In the genomic region with DNA sequence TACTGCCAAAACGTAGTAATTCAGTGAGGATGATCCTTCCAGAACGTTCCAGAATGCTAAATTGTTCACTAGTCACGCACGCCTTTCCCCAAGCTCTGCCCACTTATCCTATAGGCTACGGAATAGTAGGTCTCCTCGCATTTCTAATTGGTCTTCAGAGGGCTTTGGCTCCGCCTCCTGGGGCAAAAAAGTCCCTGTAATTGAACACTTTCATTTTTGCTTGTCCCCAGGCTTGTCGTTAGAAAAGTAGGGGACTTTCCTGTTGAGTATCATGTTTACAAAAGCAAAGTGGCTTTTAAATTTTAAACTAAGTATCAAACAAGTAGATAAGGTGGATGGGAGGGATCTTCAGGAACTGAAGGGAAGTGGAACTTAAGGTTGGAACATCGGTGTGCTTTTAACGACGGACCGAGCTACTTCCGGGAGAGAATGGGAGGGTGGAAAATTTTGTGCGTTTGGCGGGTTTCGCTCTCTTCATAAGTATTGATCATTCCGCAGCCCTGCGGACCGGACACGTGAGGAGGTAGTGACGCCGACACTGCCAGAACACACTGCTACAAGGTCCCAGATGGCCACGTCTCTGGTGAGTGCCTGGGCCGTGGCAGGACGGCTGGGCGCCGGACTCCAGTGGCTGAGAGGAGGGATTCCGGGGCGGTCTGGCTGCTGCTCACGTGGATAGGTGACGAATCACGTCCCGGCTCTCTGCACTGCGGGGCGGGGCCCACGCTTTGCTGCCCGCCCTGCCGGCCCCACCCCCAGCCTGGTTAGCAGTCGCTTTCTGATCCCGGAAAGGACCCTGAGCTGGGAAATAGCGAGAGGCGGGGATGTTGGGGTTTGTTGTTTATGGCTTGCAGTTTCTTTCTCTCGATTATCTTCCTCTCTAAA, we compare ENCODE assay signal across 8 cellular contexts. TPM values are rescaled to one million over a fixed set of nuclear protein-coding genes. Genes with fewer than 3 reads are reported as not detected.
A peak's percentile ranks its signal among the peaks of the same experiment; 100 is the strongest.
DNase-seq lines count a peak whose midpoint lies in the region; ATAC-seq and TF ChIP-seq lines count a peak whose summit lies in the region.

A gene (plus strand): TSS at position 406 of the 885 bp plus-strand sequence. CDS start 163 bp downstream, at position 569.

- H3K9ac ChIP-seq in ES-I3 (ENCODE audit: low read depth, low read length) (peak within 1 kb of the TSS; percentile 93), H9 (ENCODE audit: extremely low read depth, insufficient read length, low read length) (peak within 1 kb of the TSS; percentile 100)

- H4K5ac ChIP-seq in H9 (ENCODE audit: insufficient read length, low read depth, low read length), result peak within 1 kb of the TSS; percentile 98

- H3K27ac ChIP-seq in H9 (ENCODE audit: insufficient read length, low read depth, low read length), result peak within 1 kb of the TSS; percentile 83

- H3K36me3 Mint-ChIP-seq in H9 (ENCODE audit: insufficient read depth in 1 of 3, low read depth in 3 of 3) (no peaks in the 10 kb centered on the region; a peak in 2 of 7 replicates), natural killer cell (no peaks in the 10 kb centered on the region)

- no peak within 1 kb of the TSS for H2AK5ac ChIP-seq in H9 (ENCODE audit: insufficient read length, low read length)

- WGBS in H9 (ENCODE audit: extremely low coverage, insufficient read length, low lambda C conversion rate), result no CpG with 5 or more reads among the region's 43 CpGs

- ATAC-seq in natural killer cell, result peak; percentile 97 to 100 (median 98)

- no peaks in the 10 kb centered on the region for H4K20me1 ChIP-seq in H9 (ENCODE audit: control insufficient read depth, insufficient read depth, insufficient read length)

- H3K23ac ChIP-seq in H9 (ENCODE audit: insufficient read length, low read depth, low read length), result no peak within 1 kb of the TSS

- TF ChIP-seq POLR2A in Raji (IDR thresholded peaks at IDR 0.05; ENCODE audit: insufficient read depth, low read depth, low read length), result peak; percentile 91

- peak within 1 kb of the TSS; percentile 98 for H4K8ac ChIP-seq in H9 (replicated peaks; ENCODE audit: insufficient read length, low read depth, low read length)

- H3K79me1 ChIP-seq in H9 (ENCODE audit: insufficient read depth, low read depth, low read length, poor library complexity, severe bottlenecking), result no peaks in the 10 kb centered on the region

- no peak within 1 kb of the TSS for H3T11ph ChIP-seq in H9 (ENCODE audit: low read length)

- TF ChIP-seq CTCF in H9 (conservative IDR thresholded peaks at IDR 0.05), result no peak
- no peak for TF ChIP-seq CTCF in natural killer cell (IDR thresholded peaks at IDR 0.05)

- H3K27ac Mint-ChIP-seq in H9, result peak within 1 kb of the TSS; percentile 100
- H3K27ac Mint-ChIP-seq in natural killer cell, result peak within 1 kb of the TSS; percentile 95 to 98

- H3K27me3 Mint-ChIP-seq in H9 (ENCODE audit: low read depth) (peaks cover 40% of the 10 kb centered on the region), natural killer cell (ENCODE audit: low read depth in 2 of 2) (no peaks in the 10 kb centered on the region)

- peak within 1 kb of the TSS; percentile 100 for H2BK5ac ChIP-seq in H9 (ENCODE audit: insufficient read length, low read length)

- no peak within 1 kb of the TSS for H2BK120ac ChIP-seq in H9 (ENCODE audit: low read depth, low read length, poor library complexity, severe bottlenecking)

- peaks cover 4% of the 10 kb centered on the region for H3K23me2 ChIP-seq in H9 (ENCODE audit: insufficient read length, low read depth, low read length, poor library complexity, severe bottlenecking)

- H3K27me3 ChIP-seq in H9 (ENCODE audit: insufficient read depth, low read length), result peaks cover 3% of the 10 kb centered on the region; the same call in 1 of the 2 replicates

- H3K4me3 Mint-ChIP-seq in H9 (peak within 1 kb of the TSS; percentile 96 to 98), natural killer cell (peak within 1 kb of the TSS; percentile 98)

- no peak within 1 kb of the TSS for H4K91ac ChIP-seq in H9 (ENCODE audit: insufficient read length, low read depth, low read length)

- H3K4me1 ChIP-seq in ES-I3 (ENCODE audit: insufficient read depth, low read length) (no peaks in the 10 kb centered on the region), H9 (ENCODE audit: insufficient read depth, low read length) (no peaks in the 10 kb centered on the region)

- peak within 1 kb of the TSS; percentile 90 for H3K56ac ChIP-seq in H9 (ENCODE audit: insufficient read length, low read depth, low read length)

- peaks cover 6 to 15% of the 10 kb centered on the region in 2 experiments for H3K4me1 Mint-ChIP-seq in H9
- H3K4me1 Mint-ChIP-seq in natural killer cell, result peaks cover 34% of the 10 kb centered on the region in 2 donors

- peaks cover 0 to 5% of the 10 kb centered on the region in 2 experiments; a peak in 2 of 5 replicates for H3K9me3 Mint-ChIP-seq in H9
- peaks cover 2% of the 10 kb centered on the region in 2 donors for H3K9me3 Mint-ChIP-seq in natural killer cell

- H3K9me3 ChIP-seq in ES-I3 (ENCODE audit: control insufficient read depth, insufficient read depth, low read length), result no peaks in the 10 kb centered on the region
- H3K9me3 ChIP-seq in H9 (ENCODE audit: control insufficient read depth, low read depth, low read length), result no peaks in the 10 kb centered on the region

- no peaks in the 10 kb centered on the region for H3K79me2 ChIP-seq in H9 (ENCODE audit: insufficient read depth, low read length)

- no peak within 1 kb of the TSS; the same call in 1 of the 2 replicates for H3K4ac ChIP-seq in H9 (ENCODE audit: low read depth, low read length)

- no peaks in the 10 kb centered on the region for H3K36me3 ChIP-seq in ES-I3 (ENCODE audit: insufficient read depth, low read length)

- H2BK15ac ChIP-seq in H9 (ENCODE audit: low read depth, low read length), result no peak within 1 kb of the TSS

- H3K14ac ChIP-seq in H9 (ENCODE audit: insufficient read depth, low read length), result peak within 1 kb of the TSS; percentile 100

- H2AFZ ChIP-seq in H9 (ENCODE audit: low read length), result peak within 1 kb of the TSS; percentile 87

- intact Hi-C loops in natural killer cell (cut with micrococcal nuclease), result loop anchor here (2.0 to 10.0 kb wide), 2 partner anchors 196 to 468 kb away; a partner anchor contains a TSS

- H2BK20ac ChIP-seq in H9 (ENCODE audit: low read depth, low read length, poor library complexity, severe bottlenecking), result no peak within 1 kb of the TSS

- H3K4me2 ChIP-seq in H9 (ENCODE audit: insufficient read depth, insufficient read length, low read length), result peak within 1 kb of the TSS; percentile 97

- no peak within 1 kb of the TSS for H2BK12ac ChIP-seq in H9 (ENCODE audit: insufficient read length, low read depth, low read length)

- DNase-seq in H9, result peak; percentile 93
- peak; percentile 92 for DNase-seq in M059J (ENCODE audit: low read depth)
- peak; percentile 77 for DNase-seq in activated T-helper 9 cell treated with anti-CD3 and anti-CD28 coated beads, Interleukin-2, amount 50 U/mL, for 16 hours (ENCODE audit: low read depth)
- peak; percentile 95 for DNase-seq in fibroblast of peridontal ligament (ENCODE audit: extremely low read depth)
- peak; percentile 79 for DNase-seq in natural killer cell
- DNase-seq in stimulated activated naive CD4-positive, alpha-beta T cell (lab: John Stamatoyannopoulos, UW), result peak; percentile 70 to 93 (median 80)

- peak within 1 kb of the TSS; percentile 100 for H3K18ac ChIP-seq in H9 (ENCODE audit: insufficient read length, low read depth, low read length)

RNA-seq across cellular contexts. Expression of the gene that starts here (rescaled TPM):
- total RNA-seq in H9 (2021), result 20.3 TPM in 2 replicates
- 22.9 and 30.5 TPM in 2 replicates for total RNA-seq in M059J (2014; rRNA removed; shearing (Covaris generic))
- total RNA-seq in natural killer cell, result 10 to 100 TPM; 12.0 to 21.6 (median 12.5) TPM

Comparison
In these comparisons a context has a peak if more than half of its experiments do, and no peak if none do; other contexts are left out.
1. Peak in every context shown above with its lines: DNase-seq, ATAC-seq and H3K27ac ChIP-seq.